8 cellular contexts compared by ENCODE assay signal in genomic region chr1:226309398-226310122, GRCh38. TPM values are rescaled to one million over a fixed set of nuclear protein-coding genes. Genes with fewer than 3 reads are reported as not detected.
DNase-seq lines count a peak whose midpoint lies in the region; ATAC-seq and TF ChIP-seq lines count a peak whose summit lies in the region.

No MANE protein-coding gene starts in this region.

- ATAC-seq in HG02759 (IDR thresholded peaks at IDR 0.05; ENCODE audit: unreplicated experiment) = peak; percentile 24

- TF ChIP-seq CTCF in breast epithelium (IDR thresholded peaks at IDR 0.05) = peak in 2 of 3 donors; percentile 12 to 36

- H3K9me3 ChIP-seq in NT2/D1 (ENCODE audit: insufficient read depth, low read length) (no peaks in the 10 kb centered on the region), breast epithelium (no peaks in the 10 kb centered on the region)

- peak overlapping the region; percentile 98 for H3K9ac ChIP-seq in NT2/D1 (ENCODE audit: insufficient read length, low read depth)

- no peaks in the 10 kb centered on the region for H3K36me3 ChIP-seq in NT2/D1 (ENCODE audit: insufficient read depth, insufficient read length, low read length)
- H3K36me3 ChIP-seq in breast epithelium = no peaks in the 10 kb centered on the region

- H3K27me3 ChIP-seq in NT2/D1 (ENCODE audit: insufficient read depth, insufficient read length) = peaks cover 14% of the 10 kb centered on the region
- no peaks in the 10 kb centered on the region for H3K27me3 ChIP-seq in breast epithelium

- H3K4me3 ChIP-seq in NT2/D1 (ENCODE audit: insufficient read length, low read depth) (peak overlapping the region; percentile 97), breast epithelium (peak overlapping the region; percentile 73 to 99 (median 81))

- TF ChIP-seq POLR2A in breast epithelium (IDR thresholded peaks at IDR 0.05) = no peak

- DNase-seq in activated T-cell treated with anti-CD3 and anti-CD28 coated beads for 4 hours (peak; percentile 8), NT2/D1 (ENCODE audit: low read depth, low spot score) (no peak), breast epithelium (ENCODE audit: low spot score in 2 of 2) (no peak), kidney tubule cell (ENCODE audit: low spot score) (peak; percentile 16), germinal center (ENCODE audit: low spot score) (no peak)
- DNase-seq in activated T-cell treated with anti-CD3 and anti-CD28 coated beads, Interleukin-2, amount 50 U/mL, for 48 hours = no peak
- DNase-seq in stimulated activated CD8-positive, alpha-beta memory T cell treated with anti-CD3 and anti-CD28 coated beads, Interleukin-4, amount 100 ng/mL, for 48 hours = peak; percentile 61

- peak overlapping the region; percentile 21 to 48 for H3K27ac ChIP-seq in breast epithelium

- peaks cover 10% of the 10 kb centered on the region for H3K4me1 ChIP-seq in NT2/D1 (ENCODE audit: insufficient read depth, insufficient read length)
- H3K4me1 ChIP-seq in breast epithelium = no peaks in the 10 kb centered on the region

- intact Hi-C loops in breast epithelium (cut with DNase I; ENCODE audit: low total_unique reads) = no loop called here

RNA-seq across cellular contexts. Expression of gene LIN9, which starts 0.6 kb away (rescaled TPM):
- 1 to 10 TPM; 1.9 to 5.6 (median 2.6) TPM for total RNA-seq in breast epithelium

Comparison
In these comparisons a context has a peak if more than half of its experiments do, and no peak if none do; other contexts are left out.
1. DNase-seq: peak in activated T-cell treated with anti-CD3 and anti-CD28 coated beads for 4 hours (single experiment), kidney tubule cell (single experiment) and stimulated activated CD8-positive, alpha-beta memory T cell treated with anti-CD3 and anti-CD28 coated beads, Interleukin-4, amount 100 ng/mL, for 48 hours (single experiment); none in activated T-cell treated with anti-CD3 and anti-CD28 coated beads, Interleukin-2, amount 50 U/mL, for 48 hours (0 of 2), NT2/D1 (single experiment), breast epithelium (0 of 2) and germinal center (single experiment).